In the genomic region with DNA sequence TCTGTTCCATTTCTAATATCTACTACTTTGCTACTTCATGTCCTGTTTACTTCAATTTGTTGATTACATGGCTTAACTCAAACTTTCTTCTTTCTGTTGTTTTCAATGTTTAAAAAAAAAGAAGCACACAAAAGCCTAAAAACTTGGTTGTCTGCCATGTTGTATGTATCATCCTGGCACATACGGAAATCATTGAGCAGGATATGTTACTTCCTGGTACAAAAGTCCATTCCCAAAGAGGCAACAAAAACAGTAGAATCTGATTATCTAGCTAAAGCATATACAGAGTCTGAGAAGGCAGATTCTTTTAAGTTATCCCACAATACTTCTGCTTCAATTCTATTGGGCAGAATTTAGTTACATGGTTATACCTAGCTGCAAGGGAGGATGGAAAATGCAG, we compare ENCODE assay signal across 14 cellular contexts. TPM values are rescaled to one million over a fixed set of nuclear protein-coding genes. Genes with fewer than 3 reads are reported as not detected.
"Had no signal": no experiment of that assay in that cellular context is flagged by ENCODE, and none has a peak within 500 bp of the region (broad histone marks: within the 10 kb centered on the region; RNA-seq: fewer than 3 reads in every experiment).

No MANE protein-coding gene starts in this region.

- H3K27ac ChIP-seq: adrenal gland, lower lobe of right lung, prostate gland had no signal

- ATAC-seq: activated T-helper 17 cell treated with anti-CD3 and anti-CD28 coated beads, Interleukin-2, amount 50 U/mL, for 72 hours; lower lobe of right lung; naive thymus-derived CD4-positive, alpha-beta T cell; sciatic nerve had no signal

- H3K27me3 ChIP-seq: adrenal gland had no signal

- H3K36me3 ChIP-seq: adrenal gland, lower lobe of right lung, prostate gland had no signal

- H3K9me3 ChIP-seq: adrenal gland, lower lobe of right lung, prostate gland had no signal

- H3K4me3 ChIP-seq: adrenal gland, lower lobe of right lung, prostate gland had no signal

- DNase-seq: activated B cell treated with CpG ODN at 0.5 μM for 24 hours; activated CD4-positive, alpha-beta T cell treated with anti-CD3 and anti-CD28 coated beads, Interleukin-2, amount 10 ng/mL, durations not matched to agents 7 days and 5 days; activated CD8-positive, alpha-beta memory T cell treated with anti-CD3 and anti-CD28 coated beads for 24 hours; activated naive CD4-positive, alpha-beta T cell treated with anti-CD3 and anti-CD28 coated beads, Interleukin-2, amount 10 ng/mL, durations not matched to agents 7 days and 5 days; adrenal gland; hippocampal formation; lower lobe of right lung; naive thymus-derived CD4-positive, alpha-beta T cell; stimulated activated CD4-positive, alpha-beta T cell treated with anti-CD3 and anti-CD28 coated beads, Interleukin-2, amount 100 ng/mL, for 24 hours; stimulated activated naive CD4-positive, alpha-beta T cell; trophoblast cell had no signal

- H3K4me1 ChIP-seq: prostate gland had no signal

RNA-seq across cellular contexts. Expression of a gene that starts 14.5 kb away (rescaled TPM):
- total RNA-seq: activated B cell treated with CpG ODN at 0.5 μM for 24 hours; activated CD4-positive, alpha-beta T cell treated with anti-CD3 and anti-CD28 coated beads, Interleukin-2, amount 10 ng/mL, durations not matched to agents 7 days and 5 days; activated T-helper 17 cell treated with anti-CD3 and anti-CD28 coated beads, Interleukin-2, amount 50 U/mL, for 72 hours had no signal
- polyA plus RNA-seq: naive thymus-derived CD4-positive, alpha-beta T cell had no signal
